ENCODE assay signal across 13 cellular contexts in the genomic region with DNA sequence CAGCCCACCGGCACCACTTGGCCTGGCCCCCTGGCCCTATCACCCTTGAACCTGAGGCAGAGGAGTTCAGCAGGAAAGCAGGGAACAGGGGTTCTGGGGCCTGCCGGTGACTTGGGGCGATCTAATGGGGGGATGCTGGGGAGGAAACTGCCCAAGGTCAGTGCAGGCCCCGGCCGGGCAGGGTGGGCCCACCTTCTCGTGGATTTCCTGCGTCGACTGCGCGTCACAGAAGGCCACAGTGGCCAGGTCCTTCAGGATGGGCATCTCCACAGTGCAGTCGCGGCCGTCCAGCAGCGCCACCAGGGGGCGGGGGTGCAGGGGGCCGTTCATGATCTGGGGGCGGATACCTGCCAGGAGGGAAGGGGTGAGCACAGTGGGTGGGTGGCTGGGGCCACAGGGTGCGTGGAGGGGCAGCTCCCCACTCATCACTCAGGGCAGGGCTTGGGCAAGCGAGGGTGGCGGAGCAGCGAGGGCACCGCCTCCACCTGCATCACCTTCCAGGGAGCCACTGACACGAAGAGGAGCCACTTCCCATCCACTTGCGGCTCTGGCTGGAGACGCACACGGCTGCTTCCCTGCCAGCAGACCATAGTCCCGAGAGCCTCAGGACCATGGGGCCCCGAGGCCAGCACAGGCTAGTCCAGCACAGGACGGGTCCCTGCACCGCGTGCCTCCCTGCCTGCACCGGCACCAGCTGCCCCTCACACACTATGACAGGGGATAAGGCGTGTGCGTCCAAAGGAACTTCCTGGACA.
DNase-seq lines count a peak whose midpoint lies in the region; ATAC-seq and TF ChIP-seq lines count a peak whose summit lies in the region.
"Had no signal": no experiment of that assay in that cellular context is flagged by ENCODE, and none has a peak within 500 bp of the region (broad histone marks: within the 10 kb centered on the region; RNA-seq: fewer than 3 reads in every experiment).

No MANE protein-coding gene starts in this region.

- DNase-seq in right cardiac atrium (peak in 2 of 3 donors; percentile 51 to 61), left ventricle myocardium inferior (no peak), nephron progenitor cell (no peak), uterus (peak; percentile 15 to 17), DMS114 treated with DMSO at 0.1 percent for 48 hours (lab: John Stamatoyannopoulos, UW; ENCODE audit: unreplicated experiment) (no peak), SHP77 (lab: John Stamatoyannopoulos, UW) (no peak), globus pallidus (ENCODE audit: low spot score) (no peak)
- DNase-seq in activated CD4-positive, alpha-beta memory T cell treated with anti-CD3 and anti-CD28 coated beads for 36 hours: peak; percentile 7
- DNase-seq: activated CD8-positive, alpha-beta T cell treated with anti-CD3 and anti-CD28 coated beads, Interleukin-2, amount 10 ng/mL, durations not matched to agents 7 days and 5 days; effector memory CD4-positive, alpha-beta T cell; Karpas-422; NCI-H2171 treated with DMSO at 0.1 percent for 48 hours had no signal

- peaks cover 33% of the 10 kb centered on the region for H3K4me1 ChIP-seq in right cardiac atrium (ENCODE audit: control insufficient read depth, insufficient read depth, low read length)
- H3K4me1 ChIP-seq in left ventricle myocardium inferior: peaks cover 90% of the 10 kb centered on the region
- peaks cover 12 to 27% of the 10 kb centered on the region in 2 donors for H3K4me1 ChIP-seq in uterus

- no peak overlapping the region for H3K27ac ChIP-seq in right cardiac atrium (ENCODE audit: low read length)
- no peak overlapping the region for H3K27ac ChIP-seq in left ventricle myocardium inferior (replicated peaks)
- no peak overlapping the region for H3K27ac ChIP-seq in uterus

- no peaks in the 10 kb centered on the region for H3K9me3 Mint-ChIP-seq in activated CD4-positive, alpha-beta memory T cell treated with anti-CD3 and anti-CD28 coated beads for 36 hours
- H3K9me3 Mint-ChIP-seq in nephron progenitor cell: no peaks in the 10 kb centered on the region
- H3K9me3 Mint-ChIP-seq: T-helper 1 cell treated with Interleukin-12 subunit alpha and Interleukin-12 subunit beta and Interleukin-4 antibody, amounts not matched to agents 30 μg/mL and 1 μg/mL, for 36 hours had no signal

- H3K4me3 ChIP-seq in right cardiac atrium (ENCODE audit: low read length): no peak overlapping the region
- H3K4me3 ChIP-seq in left ventricle myocardium inferior: no peak overlapping the region
- no peak overlapping the region for H3K4me3 ChIP-seq in uterus

- H3K36me3 Mint-ChIP-seq in activated CD4-positive, alpha-beta memory T cell treated with anti-CD3 and anti-CD28 coated beads for 36 hours: no peaks in the 10 kb centered on the region
- peaks cover 15% of the 10 kb centered on the region for H3K36me3 Mint-ChIP-seq in nephron progenitor cell (ENCODE audit: low read depth)

- H3K4me1 Mint-ChIP-seq in activated CD4-positive, alpha-beta memory T cell treated with anti-CD3 and anti-CD28 coated beads for 36 hours (ENCODE audit: low read depth): no peaks in the 10 kb centered on the region
- peaks cover 24% of the 10 kb centered on the region for H3K4me1 Mint-ChIP-seq in nephron progenitor cell

- no peak overlapping the region for H3K27ac Mint-ChIP-seq in activated CD4-positive, alpha-beta memory T cell treated with anti-CD3 and anti-CD28 coated beads for 36 hours
- H3K27ac Mint-ChIP-seq in nephron progenitor cell: peak overlapping the region; percentile 95
- H3K27ac Mint-ChIP-seq: activated CD8-positive, alpha-beta T cell treated with anti-CD3 and anti-CD28 coated beads, Interleukin-2, amount 10 ng/mL, durations not matched to agents 7 days and 5 days; T-helper 1 cell treated with Interleukin-12 subunit alpha and Interleukin-12 subunit beta and Interleukin-4 antibody, amounts not matched to agents 30 μg/mL and 1 μg/mL, for 36 hours had no signal

- CTCF ChIA-PET in activated CD4-positive, alpha-beta memory T cell treated with anti-CD3 and anti-CD28 coated beads for 36 hours (lab: Charles Lee): no interaction called here

- no peak for TF ChIP-seq POLR2A in uterus (IDR thresholded peaks at IDR 0.05)

- H3K9me3 ChIP-seq in right cardiac atrium (ENCODE audit: control insufficient read depth, low read length) (no peaks in the 10 kb centered on the region), left ventricle myocardium inferior (replicated peaks) (no peaks in the 10 kb centered on the region), uterus (no peaks in the 10 kb centered on the region)

- POLR2A ChIA-PET in activated CD4-positive, alpha-beta memory T cell treated with anti-CD3 and anti-CD28 coated beads for 36 hours (lab: Charles Lee): no interaction called here

- H3K27me3 Mint-ChIP-seq in activated CD4-positive, alpha-beta memory T cell treated with anti-CD3 and anti-CD28 coated beads for 36 hours: peaks cover 6% of the 10 kb centered on the region
- H3K27me3 Mint-ChIP-seq in nephron progenitor cell (ENCODE audit: low read depth, poor library complexity): no peaks in the 10 kb centered on the region

- 87% methylated on average over 34 of the region's 34 CpGs for WGBS in right cardiac atrium

- no peak for ATAC-seq in right cardiac atrium
- ATAC-seq: activated CD8-positive, alpha-beta T cell treated with anti-CD3 and anti-CD28 coated beads, Interleukin-2, amount 10 ng/mL, durations not matched to agents 7 days and 5 days had no signal

- no peak overlapping the region for H3K4me3 Mint-ChIP-seq in activated CD4-positive, alpha-beta memory T cell treated with anti-CD3 and anti-CD28 coated beads for 36 hours
- H3K4me3 Mint-ChIP-seq in nephron progenitor cell: no peak overlapping the region
- H3K4me3 Mint-ChIP-seq: activated CD8-positive, alpha-beta T cell treated with anti-CD3 and anti-CD28 coated beads, Interleukin-2, amount 10 ng/mL, durations not matched to agents 7 days and 5 days; T-helper 1 cell treated with Interleukin-12 subunit alpha and Interleukin-12 subunit beta and Interleukin-4 antibody, amounts not matched to agents 30 μg/mL and 1 μg/mL, for 36 hours had no signal

- intact Hi-C loops in right cardiac atrium (cut with DNase I) (no loop called here), left ventricle myocardium inferior (cut with micrococcal nuclease) (no loop called here), uterus (cut with DNase I; ENCODE audit: low total_unique reads) (loop anchor here (10.0 kb wide), 1 partner anchor 71 kb away; no protein-coding TSS in a partner anchor)
- intact Hi-C loops in activated CD4-positive, alpha-beta memory T cell treated with anti-CD3 and anti-CD28 coated beads for 36 hours (cut with micrococcal nuclease): no loop called here

- H3K27me3 ChIP-seq in right cardiac atrium (ENCODE audit: control insufficient read depth, insufficient read depth) (no peaks in the 10 kb centered on the region), left ventricle myocardium inferior (ENCODE audit: low read depth) (no peaks in the 10 kb centered on the region), uterus (no peaks in the 10 kb centered on the region)

- H3K36me3 ChIP-seq in left ventricle myocardium inferior (peaks cover 23% of the 10 kb centered on the region), uterus (no peaks in the 10 kb centered on the region)

- TF ChIP-seq CTCF in left ventricle myocardium inferior (IDR thresholded peaks at IDR 0.05; ENCODE audit: borderline replicate concordance): no peak
- no peak for TF ChIP-seq CTCF in nephron progenitor cell (IDR thresholded peaks at IDR 0.05)
- no peak for TF ChIP-seq CTCF in uterus (IDR thresholded peaks at IDR 0.05)

Comparison
In these comparisons a context has a peak if more than half of its experiments do, and no peak if none do; other contexts are left out.
1. DNase-seq: peak in right cardiac atrium (2 of 3), activated CD4-positive, alpha-beta memory T cell treated with anti-CD3 and anti-CD28 coated beads for 36 hours (single experiment) and uterus (2 of 2); none in left ventricle myocardium inferior (single experiment), nephron progenitor cell (single experiment), DMS114 treated with DMSO at 0.1 percent for 48 hours (single experiment), SHP77 (0 of 2) and globus pallidus (single experiment).